In the genomic region with DNA sequence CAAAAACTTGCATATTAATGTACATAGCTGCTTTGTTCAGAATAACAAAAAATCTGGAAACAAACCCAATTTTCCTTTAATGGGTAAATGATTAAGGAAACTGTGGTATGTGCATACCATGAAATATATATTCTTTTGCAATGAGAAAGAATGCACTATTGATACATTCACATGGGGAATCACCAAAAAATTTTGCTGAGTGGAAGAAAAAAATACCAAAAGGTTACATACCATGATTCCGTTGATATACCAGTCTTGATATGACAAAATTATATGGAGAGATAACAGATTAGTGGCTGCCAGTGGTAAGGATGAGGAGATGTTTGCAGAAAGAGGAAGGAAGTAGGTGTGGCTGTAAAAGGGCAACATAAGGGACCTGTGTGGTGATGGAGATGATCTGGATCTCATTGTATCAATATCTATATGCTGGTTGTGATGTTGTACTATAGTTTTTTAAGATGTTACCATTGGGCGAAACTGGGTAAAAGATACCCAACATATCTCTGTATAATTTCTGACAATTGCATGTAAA, we compare ENCODE assay signal across 19 cellular contexts.
"Had no signal": no experiment of that assay in that cellular context is flagged by ENCODE, and none has a peak within 500 bp of the region (broad histone marks: within the 10 kb centered on the region; RNA-seq: fewer than 3 reads in every experiment).

No MANE protein-coding gene starts in this region.

- H3K9me3 Mint-ChIP-seq: activated CD4-positive, alpha-beta T cell treated with anti-CD3 and anti-CD28 coated beads, Interleukin-2, amount 10 ng/mL, durations not matched to agents 7 days and 5 days; activated naive CD4-positive, alpha-beta T cell treated with anti-CD3 and anti-CD28 coated beads for 36 hours; activated T-helper 17 cell treated with anti-CD3 and anti-CD28 coated beads, Interleukin-2, amount 50 U/mL, for 72 hours; natural killer cell had no signal

- ATAC-seq: activated T-helper 17 cell treated with anti-CD3 and anti-CD28 coated beads, Interleukin-2, amount 50 U/mL, for 72 hours; gastrocnemius medialis; heart right ventricle; left lobe of liver; natural killer cell; WTC11 had no signal

- H3K27ac ChIP-seq: adrenal gland, epithelial cell of prostate, gastrocnemius medialis, heart right ventricle, skin epidermis had no signal

- H3K36me3 ChIP-seq: adrenal gland, gastrocnemius medialis, heart right ventricle had no signal

- H3K4me3 ChIP-seq: adrenal gland, gastrocnemius medialis, heart right ventricle, mucosa of descending colon, skin epidermis had no signal

- H3K27ac Mint-ChIP-seq: activated CD4-positive, alpha-beta T cell treated with anti-CD3 and anti-CD28 coated beads, Interleukin-2, amount 10 ng/mL, durations not matched to agents 7 days and 5 days; activated naive CD4-positive, alpha-beta T cell treated with anti-CD3 and anti-CD28 coated beads for 36 hours; activated T-helper 17 cell treated with anti-CD3 and anti-CD28 coated beads, Interleukin-2, amount 50 U/mL, for 72 hours; natural killer cell; type B pancreatic cell; WTC11 had no signal

- H3K27me3 ChIP-seq: adrenal gland, gastrocnemius medialis, heart right ventricle had no signal

- H3K9me3 ChIP-seq: adrenal gland, gastrocnemius medialis, mucosa of descending colon had no signal

- H3K36me3 Mint-ChIP-seq: type B pancreatic cell, WTC11 had no signal

- H3K4me3 Mint-ChIP-seq: activated CD4-positive, alpha-beta T cell treated with anti-CD3 and anti-CD28 coated beads, Interleukin-2, amount 10 ng/mL, durations not matched to agents 7 days and 5 days; activated naive CD4-positive, alpha-beta T cell treated with anti-CD3 and anti-CD28 coated beads for 36 hours; activated T-helper 17 cell treated with anti-CD3 and anti-CD28 coated beads, Interleukin-2, amount 50 U/mL, for 72 hours; natural killer cell; type B pancreatic cell; WTC11 had no signal

- H3K4me1 ChIP-seq: adrenal gland, gastrocnemius medialis had no signal

- H3K27me3 Mint-ChIP-seq: type B pancreatic cell had no signal

- DNase-seq: activated CD4-positive, alpha-beta T cell treated with anti-CD3 and anti-CD28 coated beads, Interleukin-2, amount 10 ng/mL, durations not matched to agents 7 days and 5 days; activated CD8-positive, alpha-beta memory T cell treated with anti-CD3 and anti-CD28 coated beads for 24 hours; activated naive CD4-positive, alpha-beta T cell treated with anti-CD3 and anti-CD28 coated beads for 36 hours; adrenal gland; effector CD8-positive, alpha-beta T cell; gastrocnemius medialis; heart right ventricle; mammary epithelial cell; mucosa of descending colon; natural killer cell; posterior cingulate gyrus; substantia nigra; T1000 had no signal
